In the genomic region with DNA sequence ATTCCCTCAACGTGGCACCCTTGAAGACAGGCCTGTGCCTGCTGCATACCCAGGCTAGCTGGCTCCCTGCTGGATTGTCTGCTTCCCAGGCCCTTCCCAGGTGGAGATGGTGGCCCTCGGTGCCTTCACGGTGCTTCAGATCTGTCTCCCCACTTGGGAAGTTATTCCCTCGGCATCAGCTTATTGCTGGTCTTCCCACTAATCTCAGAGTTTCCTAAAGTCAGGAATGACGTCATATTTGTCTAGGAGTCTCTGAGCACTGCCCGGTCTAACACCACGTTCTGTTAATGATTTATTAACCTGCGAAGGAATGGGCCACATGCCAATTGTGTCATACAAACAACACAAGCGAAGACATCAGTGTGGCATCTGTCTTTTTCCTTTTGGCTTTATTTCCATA, we compare ENCODE assay signal across 13 cellular contexts.
DNase-seq lines count a peak whose midpoint lies in the region; ATAC-seq, FAIRE-seq and TF ChIP-seq lines count a peak whose summit lies in the region.
"Had no signal": no experiment of that assay in that cellular context is flagged by ENCODE, and none has a peak within 500 bp of the region (broad histone marks: within the 10 kb centered on the region; RNA-seq: fewer than 3 reads in every experiment).

No MANE protein-coding gene starts in this region.

- H3K4me3 ChIP-seq in GM12878, result no peak overlapping the region
- no peak overlapping the region for H3K4me3 ChIP-seq in tibial artery

- no TSS peak for BruUV-seq in GM12878 (replicated peaks; lab: Mats Ljungman, UMichigan)

- H3K27me3 ChIP-seq in GM12878 (replicated peaks in 1 of 2; ENCODE audit: control insufficient read depth in 2 of 2, insufficient read depth in 2 of 2, low read length in 1 of 2) (no peaks in the 10 kb centered on the region), tibial artery (no peaks in the 10 kb centered on the region)

- peaks cover 42 to 43% of the 10 kb centered on the region in 2 donors for H3K27me3 Mint-ChIP-seq in stimulated activated naive B cell treated with anti-CD40 and anti-IgM and Interleukin-4, amounts not matched to agents 10 μg/mL and 1 μg/mL and 100 μg/mL, for 72 hours

- H3K4me1 ChIP-seq in GM12878 (ENCODE audit: control insufficient read depth, insufficient read depth, low read length) (peaks cover 38% of the 10 kb centered on the region), tibial artery (peaks cover 0 to 15% (median 4%) of the 10 kb centered on the region in 4 donors)

- TF ChIP-seq EP300 in GM12878 (IDR thresholded peaks at IDR 0.05; ENCODE audit: borderline replicate concordance in 1 of 2, control insufficient read depth in 1 of 2, low read depth in 2 of 2, low read length in 2 of 2), result no peak

- H3K27ac ChIP-seq in GM12878 (ENCODE audit: control insufficient read depth, insufficient read depth) (no peak overlapping the region), tibial artery (peak overlapping the region in 1 of 2 donors; percentile 26)

- TF ChIP-seq CTCF in GM12878 (IDR thresholded peaks at IDR 0.05 in 2 of 3, conservative IDR thresholded peaks at IDR 0.05 in 1 of 3; ENCODE audit: control insufficient read depth in 2 of 3, extremely low read depth in 1 of 3, insufficient read depth in 1 of 3, low read depth in 3 of 3, low read length in 3 of 3), result no peak
- TF ChIP-seq CTCF in tibial artery (IDR thresholded peaks at IDR 0.05), result no peak

- intact Hi-C loops in GM12878 (cut with micrococcal nuclease; ENCODE audit: unreplicated experiment) (no loop called here), left colon (cut with DNase I, micrococcal nuclease) (no loop called here), tibial artery (cut with DNase I; ENCODE audit: low total_unique reads) (no loop called here)

- no peaks in the 10 kb centered on the region for H3K9me3 Mint-ChIP-seq in stimulated activated naive B cell treated with anti-CD40 and anti-IgM and Interleukin-4, amounts not matched to agents 10 μg/mL and 1 μg/mL and 100 μg/mL, for 72 hours
- H3K9me3 Mint-ChIP-seq: stimulated activated naive CD8-positive, alpha-beta T cell treated with anti-CD3 and anti-CD28 coated beads, Interleukin-15, Interleukin-2, amounts not matched to agents 100 ng/mL and 50 ng/mL, for 24 hours had no signal

- no peak for ATAC-seq in GM12878
- peak; percentile 77 for ATAC-seq in left colon
- no peak for ATAC-seq in stimulated activated naive B cell treated with anti-CD40 and anti-IgM and Interleukin-4, amounts not matched to agents 10 μg/mL and 1 μg/mL and 100 μg/mL, for 72 hours (replicated peaks)
- no peak for ATAC-seq in GM18498 (IDR thresholded peaks at IDR 0.05; ENCODE audit: unreplicated experiment)

- RAD21 ChIA-PET in GM12878 (lab: Charles Lee; ENCODE audit: unreplicated experiment), result interaction anchor here (5.3 kb wide), 1 partner anchor 270 kb away, joined by 31 read pairs; a partner anchor contains a TSS

- 87% methylated on average over 9 of the region's 9 CpGs for WGBS in GM12878 (ENCODE audit: insufficient coverage, insufficient replicate concordance, low lambda C conversion rate, missing lambda C conversion rate)

- H3K9me3 ChIP-seq in GM12878 (replicated peaks; ENCODE audit: control insufficient read depth, insufficient read depth, low read length) (peaks cover 3% of the 10 kb centered on the region), tibial artery (no peaks in the 10 kb centered on the region)

- SMC1A ChIA-PET in GM12878 (lab: Charles Lee; ENCODE audit: uncharacterized antibody, unreplicated experiment), result interaction anchor here (1.2 to 20.6 kb wide), 5 partner anchors 7 to 141 kb away, joined by 3 to 352 read pairs (median 28); no protein-coding TSS in a partner anchor

- H2AFZ ChIP-seq in GM12878 (ENCODE audit: control insufficient read depth, low read depth, low read length), result no peak overlapping the region

- no peaks in the 10 kb centered on the region; the same call in 1 of the 2 replicates for H4K20me1 ChIP-seq in GM12878 (ENCODE audit: control insufficient read depth, insufficient read depth)

- H3K36me3 ChIP-seq in GM12878 (ENCODE audit: control insufficient read depth in 2 of 2, insufficient read depth in 2 of 2, low read length in 1 of 2) (no peaks in the 10 kb centered on the region), tibial artery (no peaks in the 10 kb centered on the region)

- peaks cover 20 to 21% of the 10 kb centered on the region in 2 donors for H3K4me1 Mint-ChIP-seq in stimulated activated naive B cell treated with anti-CD40 and anti-IgM and Interleukin-4, amounts not matched to agents 10 μg/mL and 1 μg/mL and 100 μg/mL, for 72 hours

- CTCF ChIA-PET in GM12878 (lab: Yijun Ruan, JAX), result no interaction called here

- H3K9ac ChIP-seq in GM12878 (ENCODE audit: control insufficient read depth, insufficient read depth, low read length), result no peak overlapping the region

- TF ChIP-seq POLR2A in GM12878 (IDR thresholded peaks at IDR 0.05; ENCODE audit: low read depth, low read length), result no peak

- no peak for FAIRE-seq in GM12878 (lab: Jason Lieb, UNC)

- no peak overlapping the region for H3K4me3 Mint-ChIP-seq in stimulated activated naive B cell treated with anti-CD40 and anti-IgM and Interleukin-4, amounts not matched to agents 10 μg/mL and 1 μg/mL and 100 μg/mL, for 72 hours
- H3K4me3 Mint-ChIP-seq: stimulated activated naive CD8-positive, alpha-beta T cell treated with anti-CD3 and anti-CD28 coated beads, Interleukin-15, Interleukin-2, amounts not matched to agents 100 ng/mL and 50 ng/mL, for 24 hours had no signal

- in situ Hi-C loops in GM12878 (cut with MboI), result no loop called here

- no peaks in the 10 kb centered on the region for H3K36me3 Mint-ChIP-seq in stimulated activated naive B cell treated with anti-CD40 and anti-IgM and Interleukin-4, amounts not matched to agents 10 μg/mL and 1 μg/mL and 100 μg/mL, for 72 hours

- DNase-seq in HuH-7 (ENCODE audit: low spot score) (peak; percentile 55), GM12878 (ENCODE audit: low read depth, low spot score) (no peak), left colon (peak; percentile 68 to 70), NCI-H146 (lab: John Stamatoyannopoulos, UW) (no peak), SKM-1 (lab: John Stamatoyannopoulos, UW; ENCODE audit: unreplicated experiment) (no peak), tibial artery (no peak)
- no peak for DNase-seq in stimulated activated naive B cell treated with anti-CD40 and anti-IgM and Interleukin-4, amounts not matched to agents 10 μg/mL and 1 μg/mL and 100 μg/mL, for 72 hours
- DNase-seq: activated CD4-positive, alpha-beta T cell treated with anti-CD3 and anti-CD28 coated beads, Interleukin-2, amount 50 U/mL, for 4 hours; activated gamma-delta T cell; NCI-H1436; T-helper 1 cell had no signal

- POLR2A ChIA-PET in GM12878 (lab: Charles Lee), result no interaction called here

- H3K79me2 ChIP-seq in GM12878 (ENCODE audit: control insufficient read depth, insufficient read depth, low read length), result no peaks in the 10 kb centered on the region

- H3K4me2 ChIP-seq in GM12878 (ENCODE audit: control insufficient read depth, insufficient read depth), result no peak overlapping the region

- no peak for TF ChIP-seq RAD21 in GM12878 (IDR thresholded peaks at IDR 0.05; ENCODE audit: insufficient read depth, low read depth, low read length)

- H3K27ac Mint-ChIP-seq in stimulated activated naive B cell treated with anti-CD40 and anti-IgM and Interleukin-4, amounts not matched to agents 10 μg/mL and 1 μg/mL and 100 μg/mL, for 72 hours, result peak overlapping the region; percentile 39
- H3K27ac Mint-ChIP-seq: stimulated activated naive CD8-positive, alpha-beta T cell treated with anti-CD3 and anti-CD28 coated beads, Interleukin-15, Interleukin-2, amounts not matched to agents 100 ng/mL and 50 ng/mL, for 24 hours had no signal

TF ChIP-seq in GM12878, 131 proteins besides CTCF, POLR2A, EP300 and RAD21 (continues in another document):
- TF ChIP-seq CBFB (IDR thresholded peaks at IDR 0.05; ENCODE audit: low read depth), result no peak
- no peak for TF ChIP-seq POLR2AphosphoS5 (IDR thresholded peaks at IDR 0.05; ENCODE audit: low read length)
- TF ChIP-seq, protein P1, sequence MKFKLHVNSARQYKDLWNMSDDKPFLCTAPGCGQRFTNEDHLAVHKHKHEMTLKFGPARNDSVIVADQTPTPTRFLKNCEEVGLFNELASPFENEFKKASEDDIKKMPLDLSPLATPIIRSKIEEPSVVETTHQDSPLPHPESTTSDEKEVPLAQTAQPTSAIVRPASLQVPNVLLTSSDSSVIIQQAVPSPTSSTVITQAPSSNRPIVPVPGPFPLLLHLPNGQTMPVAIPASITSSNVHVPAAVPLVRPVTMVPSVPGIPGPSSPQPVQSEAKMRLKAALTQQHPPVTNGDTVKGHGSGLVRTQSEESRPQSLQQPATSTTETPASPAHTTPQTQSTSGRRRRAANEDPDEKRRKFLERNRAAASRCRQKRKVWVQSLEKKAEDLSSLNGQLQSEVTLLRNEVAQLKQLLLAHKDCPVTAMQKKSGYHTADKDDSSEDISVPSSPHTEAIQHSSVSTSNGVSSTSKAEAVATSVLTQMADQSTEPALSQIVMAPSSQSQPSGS (IDR thresholded peaks at IDR 0.05; ENCODE audit: low read length), result no peak
- no peak for TF ChIP-seq HDAC2 (IDR thresholded peaks at IDR 0.05)
- TF ChIP-seq, protein P2, sequence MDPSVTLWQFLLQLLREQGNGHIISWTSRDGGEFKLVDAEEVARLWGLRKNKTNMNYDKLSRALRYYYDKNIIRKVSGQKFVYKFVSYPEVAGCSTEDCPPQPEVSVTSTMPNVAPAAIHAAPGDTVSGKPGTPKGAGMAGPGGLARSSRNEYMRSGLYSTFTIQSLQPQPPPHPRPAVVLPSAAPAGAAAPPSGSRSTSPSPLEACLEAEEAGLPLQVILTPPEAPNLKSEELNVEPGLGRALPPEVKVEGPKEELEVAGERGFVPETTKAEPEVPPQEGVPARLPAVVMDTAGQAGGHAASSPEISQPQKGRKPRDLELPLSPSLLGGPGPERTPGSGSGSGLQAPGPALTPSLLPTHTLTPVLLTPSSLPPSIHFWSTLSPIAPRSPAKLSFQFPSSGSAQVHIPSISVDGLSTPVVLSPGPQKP (IDR thresholded peaks at IDR 0.05; ENCODE audit: low read depth, low read length), result no peak
- TF ChIP-seq IKZF1 (conservative IDR thresholded peaks at IDR 0.05), result peak; percentile 52
- TF ChIP-seq CREB1 (IDR thresholded peaks at IDR 0.05; ENCODE audit: low read depth), result no peak
- TF ChIP-seq ATF7 (IDR thresholded peaks at IDR 0.05; ENCODE audit: low read depth), result peak; percentile 63
- no peak for TF ChIP-seq TCF7 (IDR thresholded peaks at IDR 0.05; ENCODE audit: borderline replicate concordance)
- TF ChIP-seq RAD51 (IDR thresholded peaks at IDR 0.05), result no peak
- TF ChIP-seq CBX5 (IDR thresholded peaks at IDR 0.05; ENCODE audit: low read depth), result no peak
- no peak for TF ChIP-seq RBBP5 (conservative IDR thresholded peaks at IDR 0.05)

Comparison
In these comparisons a context has a peak if more than half of its experiments do, and no peak if none do; other contexts are left out.
1. DNase-seq: peak in HuH-7 (single experiment) and left colon (2 of 2); none in GM12878 (single experiment), stimulated activated naive B cell treated with anti-CD40 and anti-IgM and Interleukin-4, amounts not matched to agents 10 μg/mL and 1 μg/mL and 100 μg/mL, for 72 hours (single experiment), NCI-H146 (single experiment), SKM-1 (single experiment) and tibial artery (0 of 2).